13 cellular contexts compared by ENCODE assay signal in the genomic region with DNA sequence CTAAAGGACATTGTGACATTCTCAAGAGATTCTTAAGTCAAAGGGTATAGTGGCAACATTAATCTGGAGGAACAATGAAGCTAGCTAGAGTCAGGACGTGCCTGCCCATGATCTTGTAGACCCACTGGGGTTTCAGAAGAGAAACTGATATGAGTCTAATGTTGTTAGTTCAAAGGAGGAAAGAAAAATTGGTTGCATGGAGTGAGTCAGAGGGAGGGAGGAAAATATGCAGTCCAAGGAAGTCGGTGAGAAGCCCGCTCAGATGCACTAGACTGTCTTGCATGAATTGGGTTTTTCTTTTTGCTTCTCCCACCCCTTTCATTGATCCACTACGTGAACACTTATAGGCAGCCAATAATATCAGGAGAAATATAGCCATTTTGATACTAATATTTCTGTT. TPM values are rescaled to one million over a fixed set of nuclear protein-coding genes. Genes with fewer than 3 reads are reported as not detected.
DNase-seq lines count a peak whose midpoint lies in the region; ATAC-seq and TF ChIP-seq lines count a peak whose summit lies in the region.
"Had no signal": no experiment of that assay in that cellular context is flagged by ENCODE, and none has a peak within 500 bp of the region (broad histone marks: within the 10 kb centered on the region; RNA-seq: fewer than 3 reads in every experiment).

No MANE protein-coding gene starts in this region.

- no peak overlapping the region for H3K4me3 Mint-ChIP-seq in natural killer cell
- H3K4me3 Mint-ChIP-seq: activated naive CD8-positive, alpha-beta T cell treated with anti-CD3 and anti-CD28 coated beads, Interleukin-2, amount 10 ng/mL, durations not matched to agents 7 days and 5 days; immature natural killer cell; nephron progenitor cell had no signal

- no peak overlapping the region for H3K27ac Mint-ChIP-seq in natural killer cell
- H3K27ac Mint-ChIP-seq: activated naive CD8-positive, alpha-beta T cell treated with anti-CD3 and anti-CD28 coated beads, Interleukin-2, amount 10 ng/mL, durations not matched to agents 7 days and 5 days; immature natural killer cell; nephron progenitor cell had no signal

- no peak for TF ChIP-seq POLR2A in gastroesophageal sphincter (IDR thresholded peaks at IDR 0.05)

- H3K27ac ChIP-seq in dorsolateral prefrontal cortex (peak overlapping the region in 50 of 59 donors; percentile 9 to 99 (median 93)), osteoblast (ENCODE audit: low read depth, low read length) (peak overlapping the region; percentile 93), gastroesophageal sphincter (no peak overlapping the region)

- H3K27me3 ChIP-seq in dorsolateral prefrontal cortex (no peaks in the 10 kb centered on the region), osteoblast (ENCODE audit: insufficient read depth, low read length) (no peaks in the 10 kb centered on the region), gastroesophageal sphincter (peaks cover 22% of the 10 kb centered on the region)

- DNase-seq in EL: peak; percentile 62
- DNase-seq in NCI-H226: peak; percentile 54
- no peak for DNase-seq in dorsolateral prefrontal cortex
- peak; percentile 86 for DNase-seq in osteoblast (ENCODE audit: insufficient read length, low spot score, missing footprints)
- no peak for DNase-seq in natural killer cell
- DNase-seq in effector CD8-positive, alpha-beta T cell (lab: John Stamatoyannopoulos, UW): no peak
- DNase-seq: activated naive CD8-positive, alpha-beta T cell treated with anti-CD3 and anti-CD28 coated beads, Interleukin-2, amount 10 ng/mL, durations not matched to agents 7 days and 5 days; immature natural killer cell; NCI-H1092; NCI-H774; nephron progenitor cell had no signal

- no peak for TF ChIP-seq EP300 in gastroesophageal sphincter (IDR thresholded peaks at IDR 0.05)

- WGBS in gastroesophageal sphincter (ENCODE audit: low coverage in 1 of 2), 2 donors: 53 to 61% methylated on average over 3 to 4 of the region's 4 CpGs

- H3K4me1 ChIP-seq in osteoblast (ENCODE audit: insufficient read depth, low read length): peaks cover 48% of the 10 kb centered on the region
- no peaks in the 10 kb centered on the region for H3K4me1 ChIP-seq in gastroesophageal sphincter

- H3K36me3 ChIP-seq in osteoblast (ENCODE audit: insufficient read depth, low read length): no peaks in the 10 kb centered on the region
- no peaks in the 10 kb centered on the region for H3K36me3 ChIP-seq in gastroesophageal sphincter

- H3K4me2 ChIP-seq in osteoblast (ENCODE audit: insufficient read depth, low read length): peak overlapping the region; percentile 70

- H4K20me1 ChIP-seq in osteoblast (ENCODE audit: insufficient read depth, low read length): no peaks in the 10 kb centered on the region

- no peak overlapping the region for H2AFZ ChIP-seq in osteoblast (ENCODE audit: low read length)

- H3K9me3 ChIP-seq in osteoblast (ENCODE audit: low read depth, low read length): no peaks in the 10 kb centered on the region
- no peaks in the 10 kb centered on the region for H3K9me3 ChIP-seq in gastroesophageal sphincter

- ATAC-seq in GM19023 (IDR thresholded peaks at IDR 0.05; ENCODE audit: unreplicated experiment): no peak
- ATAC-seq in natural killer cell: no peak
- no peak for ATAC-seq in gastroesophageal sphincter

- H3K79me2 ChIP-seq in osteoblast (ENCODE audit: insufficient read depth, low read length): no peaks in the 10 kb centered on the region

- no peaks in the 10 kb centered on the region for H3K36me3 Mint-ChIP-seq in natural killer cell
- H3K36me3 Mint-ChIP-seq: activated naive CD8-positive, alpha-beta T cell treated with anti-CD3 and anti-CD28 coated beads, Interleukin-2, amount 10 ng/mL, durations not matched to agents 7 days and 5 days; immature natural killer cell had no signal

- no peaks in the 10 kb centered on the region for H3K9me3 Mint-ChIP-seq in natural killer cell
- H3K9me3 Mint-ChIP-seq: activated naive CD8-positive, alpha-beta T cell treated with anti-CD3 and anti-CD28 coated beads, Interleukin-2, amount 10 ng/mL, durations not matched to agents 7 days and 5 days; nephron progenitor cell had no signal

- intact Hi-C loops in dorsolateral prefrontal cortex (cut with DNase I): loop anchor here in 1 of 2 donors (5.0 kb wide), 1 partner anchor 53 kb away; a partner anchor contains a TSS
- intact Hi-C loops in natural killer cell (cut with micrococcal nuclease): no loop called here

- peaks cover 13 to 56% of the 10 kb centered on the region in 2 donors for H3K27me3 Mint-ChIP-seq in natural killer cell (ENCODE audit: low read depth in 2 of 2)

- TF ChIP-seq CTCF in dorsolateral prefrontal cortex (IDR thresholded peaks at IDR 0.05 in 54 of 56, conservative IDR thresholded peaks at IDR 0.05 in 2 of 56; ENCODE audit: low read depth in 1 of 56, partially characterized antibody in 56 of 56) (no peak), osteoblast (IDR thresholded peaks at IDR 0.05; ENCODE audit: extremely low read depth, low read depth, low read length) (no peak), natural killer cell (IDR thresholded peaks at IDR 0.05) (no peak), gastroesophageal sphincter (IDR thresholded peaks at IDR 0.05) (no peak)

- H3K4me3 ChIP-seq in dorsolateral prefrontal cortex: no peak overlapping the region
- peak overlapping the region; percentile 13 for H3K4me3 ChIP-seq in osteoblast (ENCODE audit: insufficient read depth, low read length)
- H3K4me3 ChIP-seq in gastroesophageal sphincter: no peak overlapping the region

- no peaks in the 10 kb centered on the region for H3K4me1 Mint-ChIP-seq in natural killer cell
- H3K4me1 Mint-ChIP-seq: activated naive CD8-positive, alpha-beta T cell treated with anti-CD3 and anti-CD28 coated beads, Interleukin-2, amount 10 ng/mL, durations not matched to agents 7 days and 5 days; immature natural killer cell had no signal

RNA-seq across cellular contexts. Expression of a gene that starts 53.8 kb away (rescaled TPM):
- total RNA-seq in dorsolateral prefrontal cortex: 10 to 100 TPM in 119 of 120 experiments, 1 to 10 TPM in 1; 8.0 to 26.7 (median 20.6) TPM
- total RNA-seq in osteoblast: 0.29 and 0.36 TPM in 2 replicates
- not detected for total RNA-seq in natural killer cell
- under 1 TPM in 2 of 4 donors, not detected in 2; under 0.01 to 0.27 TPM for total RNA-seq in gastroesophageal sphincter
- total RNA-seq: activated naive CD8-positive, alpha-beta T cell treated with anti-CD3 and anti-CD28 coated beads, Interleukin-2, amount 10 ng/mL, durations not matched to agents 7 days and 5 days had no signal

RNA-seq across cellular contexts. Expression of a gene that starts 56.5 kb away (rescaled TPM):
- 10 to 100 TPM in 71 of 120 experiments, 1 to 10 TPM in 49; 6.2 to 14.2 (median 10.6) TPM for total RNA-seq in dorsolateral prefrontal cortex
- 22.1 and 24.5 TPM in 2 replicates for total RNA-seq in osteoblast
- total RNA-seq in natural killer cell: 1 to 10 TPM; 6.0 to 8.9 (median 8.3) TPM
- 1 to 10 TPM; 4.5 to 8.7 (median 8.0) TPM for total RNA-seq in gastroesophageal sphincter

Comparison
In these comparisons a context has a peak if more than half of its experiments do, and no peak if none do; other contexts are left out.
1. DNase-seq: peak in EL (single experiment), NCI-H226 (single experiment) and osteoblast (single experiment); none in dorsolateral prefrontal cortex (0 of 10), natural killer cell (single experiment) and effector CD8-positive, alpha-beta T cell (single experiment).
2. H3K27ac ChIP-seq: peak in dorsolateral prefrontal cortex (50 of 59) and osteoblast (single experiment); none in gastroesophageal sphincter (0 of 4).